ENCODE assay signal across 1 cellular context in the genomic region with DNA sequence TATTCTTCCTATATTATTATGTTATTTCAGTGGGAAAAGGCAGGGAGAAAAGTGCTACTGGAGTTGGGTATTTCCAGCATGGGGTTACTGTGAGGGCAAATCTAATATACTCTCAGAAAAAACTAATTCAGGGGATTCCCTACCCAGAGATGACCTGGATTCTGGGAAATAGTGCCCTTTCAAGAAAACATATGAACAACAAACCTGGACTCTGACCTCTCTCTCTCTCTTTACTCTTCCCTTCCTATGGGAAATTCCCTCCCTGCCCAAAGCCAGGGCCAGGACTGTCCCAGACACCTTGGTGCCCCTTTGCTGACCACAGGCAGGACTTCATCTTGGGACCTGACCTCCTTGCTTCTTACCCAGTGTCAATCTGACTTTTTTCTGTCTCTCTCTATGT.
TF ChIP-seq lines count a peak whose summit lies in the region.

No MANE protein-coding gene starts in this region.

TF ChIP-seq in HepG2, 621 proteins besides CTCF, POLR2A, EP300 and RAD21 (continued from another document and continues in another):
- TF ChIP-seq, protein P1, sequence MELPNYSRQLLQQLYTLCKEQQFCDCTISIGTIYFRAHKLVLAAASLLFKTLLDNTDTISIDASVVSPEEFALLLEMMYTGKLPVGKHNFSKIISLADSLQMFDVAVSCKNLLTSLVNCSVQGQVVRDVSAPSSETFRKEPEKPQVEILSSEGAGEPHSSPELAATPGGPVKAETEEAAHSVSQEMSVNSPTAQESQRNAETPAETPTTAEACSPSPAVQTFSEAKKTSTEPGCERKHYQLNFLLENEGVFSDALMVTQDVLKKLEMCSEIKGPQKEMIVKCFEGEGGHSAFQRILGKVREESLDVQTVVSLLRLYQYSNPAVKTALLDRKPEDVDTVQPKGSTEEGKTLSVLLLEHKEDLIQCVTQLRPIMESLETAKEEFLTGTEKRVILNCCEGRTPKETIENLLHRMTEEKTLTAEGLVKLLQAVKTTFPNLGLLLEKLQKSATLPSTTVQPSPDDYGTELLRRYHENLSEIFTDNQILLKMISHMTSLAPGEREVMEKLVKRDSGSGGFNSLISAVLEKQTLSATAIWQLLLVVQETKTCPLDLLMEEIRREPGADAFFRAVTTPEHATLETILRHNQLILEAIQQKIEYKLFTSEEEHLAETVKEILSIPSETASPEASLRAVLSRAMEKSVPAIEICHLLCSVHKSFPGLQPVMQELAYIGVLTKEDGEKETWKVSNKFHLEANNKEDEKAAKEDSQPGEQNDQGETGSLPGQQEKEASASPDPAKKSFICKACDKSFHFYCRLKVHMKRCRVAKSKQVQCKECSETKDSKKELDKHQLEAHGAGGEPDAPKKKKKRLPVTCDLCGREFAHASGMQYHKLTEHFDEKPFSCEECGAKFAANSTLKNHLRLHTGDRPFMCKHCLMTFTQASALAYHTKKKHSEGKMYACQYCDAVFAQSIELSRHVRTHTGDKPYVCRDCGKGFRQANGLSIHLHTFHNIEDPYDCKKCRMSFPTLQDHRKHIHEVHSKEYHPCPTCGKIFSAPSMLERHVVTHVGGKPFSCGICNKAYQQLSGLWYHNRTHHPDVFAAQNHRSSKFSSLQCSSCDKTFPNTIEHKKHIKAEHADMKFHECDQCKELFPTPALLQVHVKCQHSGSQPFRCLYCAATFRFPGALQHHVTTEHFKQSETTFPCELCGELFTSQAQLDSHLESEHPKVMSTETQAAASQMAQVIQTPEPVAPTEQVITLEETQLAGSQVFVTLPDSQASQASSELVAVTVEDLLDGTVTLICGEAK (IDR thresholded peaks at IDR 0.05) = no peak
- TF ChIP-seq, protein P1 (CRISPR knock-in tag; IDR thresholded peaks at IDR 0.05) = no peak
- TF ChIP-seq, protein P2, sequence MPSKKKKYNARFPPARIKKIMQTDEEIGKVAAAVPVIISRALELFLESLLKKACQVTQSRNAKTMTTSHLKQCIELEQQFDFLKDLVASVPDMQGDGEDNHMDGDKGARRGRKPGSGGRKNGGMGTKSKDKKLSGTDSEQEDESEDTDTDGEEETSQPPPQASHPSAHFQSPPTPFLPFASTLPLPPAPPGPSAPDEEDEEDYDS (CRISPR knock-in tag; IDR thresholded peaks at IDR 0.05) = no peak
- TF ChIP-seq ZMYM2 (CRISPR knock-in tag; IDR thresholded peaks at IDR 0.05) = no peak
- TF ChIP-seq ZFP62 (CRISPR knock-in tag; IDR thresholded peaks at IDR 0.05) = no peak
- no peak for TF ChIP-seq ZFP90 (CRISPR knock-in tag; IDR thresholded peaks at IDR 0.05; ENCODE audit: borderline replicate concordance)
- TF ChIP-seq PRDM15 (CRISPR knock-in tag; IDR thresholded peaks at IDR 0.05) = no peak
- no peak for TF ChIP-seq ZNF772 (CRISPR knock-in tag; IDR thresholded peaks at IDR 0.05)
- TF ChIP-seq ZNF280B (CRISPR knock-in tag; IDR thresholded peaks at IDR 0.05; ENCODE audit: borderline replicate concordance) = no peak
- no peak for TF ChIP-seq CBFB (CRISPR knock-in tag; IDR thresholded peaks at IDR 0.05)
- peak; percentile 76 for TF ChIP-seq RXRB (CRISPR knock-in tag; IDR thresholded peaks at IDR 0.05; ENCODE audit: borderline replicate concordance)
- TF ChIP-seq NKX3-1 (CRISPR knock-in tag; IDR thresholded peaks at IDR 0.05) = no peak
- peak; percentile 55; the same call in 1 of the 2 replicates for TF ChIP-seq HIVEP1 (CRISPR knock-in tag; IDR thresholded peaks at IDR 0.05)
- TF ChIP-seq, protein P3, sequence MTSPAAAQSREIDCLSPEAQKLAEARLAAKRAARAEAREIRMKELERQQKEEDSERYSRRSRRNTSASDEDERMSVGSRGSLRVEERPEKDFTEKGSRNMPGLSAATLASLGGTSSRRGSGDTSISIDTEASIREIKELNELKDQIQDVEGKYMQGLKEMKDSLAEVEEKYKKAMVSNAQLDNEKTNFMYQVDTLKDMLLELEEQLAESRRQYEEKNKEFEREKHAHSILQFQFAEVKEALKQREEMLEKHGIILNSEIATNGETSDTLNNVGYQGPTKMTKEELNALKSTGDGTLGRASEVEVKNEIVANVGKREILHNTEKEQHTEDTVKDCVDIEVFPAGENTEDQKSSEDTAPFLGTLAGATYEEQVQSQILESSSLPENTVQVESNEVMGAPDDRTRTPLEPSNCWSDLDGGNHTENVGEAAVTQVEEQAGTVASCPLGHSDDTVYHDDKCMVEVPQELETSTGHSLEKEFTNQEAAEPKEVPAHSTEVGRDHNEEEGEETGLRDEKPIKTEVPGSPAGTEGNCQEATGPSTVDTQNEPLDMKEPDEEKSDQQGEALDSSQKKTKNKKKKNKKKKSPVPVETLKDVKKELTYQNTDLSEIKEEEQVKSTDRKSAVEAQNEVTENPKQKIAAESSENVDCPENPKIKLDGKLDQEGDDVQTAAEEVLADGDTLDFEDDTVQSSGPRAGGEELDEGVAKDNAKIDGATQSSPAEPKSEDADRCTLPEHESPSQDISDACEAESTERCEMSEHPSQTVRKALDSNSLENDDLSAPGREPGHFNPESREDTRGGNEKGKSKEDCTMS (CRISPR knock-in tag; conservative IDR thresholded peaks at IDR 0.05) = no peak
- TF ChIP-seq ZNF570 (CRISPR knock-in tag; IDR thresholded peaks at IDR 0.05; ENCODE audit: borderline replicate concordance) = no peak
- TF ChIP-seq KLF6 (CRISPR knock-in tag; IDR thresholded peaks at IDR 0.05) = no peak
- TF ChIP-seq CC2D1A (CRISPR knock-in tag; IDR thresholded peaks at IDR 0.05) = no peak
- peak; percentile 53; the same call in 1 of the 2 replicates for TF ChIP-seq HNF4G (IDR thresholded peaks at IDR 0.05; ENCODE audit: borderline replicate concordance, low read depth, low read length)
- TF ChIP-seq HNF4G (CRISPR knock-in tag; IDR thresholded peaks at IDR 0.05; ENCODE audit: borderline replicate concordance, low read depth) = peak; percentile 49; the same call in 1 of the 2 replicates
- no peak for TF ChIP-seq ZNF256 (CRISPR knock-in tag; conservative IDR thresholded peaks at IDR 0.05)
- TF ChIP-seq, protein P4, sequence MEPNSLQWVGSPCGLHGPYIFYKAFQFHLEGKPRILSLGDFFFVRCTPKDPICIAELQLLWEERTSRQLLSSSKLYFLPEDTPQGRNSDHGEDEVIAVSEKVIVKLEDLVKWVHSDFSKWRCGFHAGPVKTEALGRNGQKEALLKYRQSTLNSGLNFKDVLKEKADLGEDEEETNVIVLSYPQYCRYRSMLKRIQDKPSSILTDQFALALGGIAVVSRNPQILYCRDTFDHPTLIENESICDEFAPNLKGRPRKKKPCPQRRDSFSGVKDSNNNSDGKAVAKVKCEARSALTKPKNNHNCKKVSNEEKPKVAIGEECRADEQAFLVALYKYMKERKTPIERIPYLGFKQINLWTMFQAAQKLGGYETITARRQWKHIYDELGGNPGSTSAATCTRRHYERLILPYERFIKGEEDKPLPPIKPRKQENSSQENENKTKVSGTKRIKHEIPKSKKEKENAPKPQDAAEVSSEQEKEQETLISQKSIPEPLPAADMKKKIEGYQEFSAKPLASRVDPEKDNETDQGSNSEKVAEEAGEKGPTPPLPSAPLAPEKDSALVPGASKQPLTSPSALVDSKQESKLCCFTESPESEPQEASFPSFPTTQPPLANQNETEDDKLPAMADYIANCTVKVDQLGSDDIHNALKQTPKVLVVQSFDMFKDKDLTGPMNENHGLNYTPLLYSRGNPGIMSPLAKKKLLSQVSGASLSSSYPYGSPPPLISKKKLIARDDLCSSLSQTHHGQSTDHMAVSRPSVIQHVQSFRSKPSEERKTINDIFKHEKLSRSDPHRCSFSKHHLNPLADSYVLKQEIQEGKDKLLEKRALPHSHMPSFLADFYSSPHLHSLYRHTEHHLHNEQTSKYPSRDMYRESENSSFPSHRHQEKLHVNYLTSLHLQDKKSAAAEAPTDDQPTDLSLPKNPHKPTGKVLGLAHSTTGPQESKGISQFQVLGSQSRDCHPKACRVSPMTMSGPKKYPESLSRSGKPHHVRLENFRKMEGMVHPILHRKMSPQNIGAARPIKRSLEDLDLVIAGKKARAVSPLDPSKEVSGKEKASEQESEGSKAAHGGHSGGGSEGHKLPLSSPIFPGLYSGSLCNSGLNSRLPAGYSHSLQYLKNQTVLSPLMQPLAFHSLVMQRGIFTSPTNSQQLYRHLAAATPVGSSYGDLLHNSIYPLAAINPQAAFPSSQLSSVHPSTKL (CRISPR knock-in tag; IDR thresholded peaks at IDR 0.05) = peak; percentile 67
- TF ChIP-seq ZNF264 (CRISPR knock-in tag; IDR thresholded peaks at IDR 0.05) = no peak
- no peak for TF ChIP-seq ZNF3 (CRISPR knock-in tag; IDR thresholded peaks at IDR 0.05)
- no peak for TF ChIP-seq ZNF337 (CRISPR knock-in tag; IDR thresholded peaks at IDR 0.05; ENCODE audit: borderline replicate concordance, low read depth)
- TF ChIP-seq LCORL (IDR thresholded peaks at IDR 0.05) = no peak
- peak; percentile 65; the same call in 1 of the 2 replicates for TF ChIP-seq LCORL (CRISPR knock-in tag; IDR thresholded peaks at IDR 0.05)
- TF ChIP-seq TARDBP (CRISPR knock-in tag; IDR thresholded peaks at IDR 0.05) = no peak
- TF ChIP-seq, protein P5, sequence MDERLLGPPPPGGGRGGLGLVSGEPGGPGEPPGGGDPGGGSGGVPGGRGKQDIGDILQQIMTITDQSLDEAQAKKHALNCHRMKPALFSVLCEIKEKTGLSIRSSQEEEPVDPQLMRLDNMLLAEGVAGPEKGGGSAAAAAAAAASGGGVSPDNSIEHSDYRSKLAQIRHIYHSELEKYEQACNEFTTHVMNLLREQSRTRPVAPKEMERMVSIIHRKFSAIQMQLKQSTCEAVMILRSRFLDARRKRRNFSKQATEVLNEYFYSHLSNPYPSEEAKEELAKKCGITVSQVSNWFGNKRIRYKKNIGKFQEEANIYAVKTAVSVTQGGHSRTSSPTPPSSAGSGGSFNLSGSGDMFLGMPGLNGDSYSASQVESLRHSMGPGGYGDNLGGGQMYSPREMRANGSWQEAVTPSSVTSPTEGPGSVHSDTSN (CRISPR knock-in tag; IDR thresholded peaks at IDR 0.05) = no peak
- no peak for TF ChIP-seq RFX3 (CRISPR knock-in tag; IDR thresholded peaks at IDR 0.05)
- TF ChIP-seq ZZZ3 (CRISPR knock-in tag; IDR thresholded peaks at IDR 0.05; ENCODE audit: borderline replicate concordance) = no peak
- TF ChIP-seq ZNF383 (CRISPR knock-in tag; IDR thresholded peaks at IDR 0.05; ENCODE audit: borderline replicate concordance) = no peak
- no peak for TF ChIP-seq FLYWCH1 (CRISPR knock-in tag; IDR thresholded peaks at IDR 0.05)
- peak; percentile 43; the same call in 1 of the 2 replicates for TF ChIP-seq RXRA (CRISPR knock-in tag; IDR thresholded peaks at IDR 0.05)
